In genomic region chr15:100340721-100341661, GRCh38 we compare ENCODE assay signal across 8 cellular contexts. TPM values are rescaled to one million over a fixed set of nuclear protein-coding genes. Genes with fewer than 3 reads are reported as not detected.
DNase-seq lines count a peak whose midpoint lies in the region; ATAC-seq lines count a peak whose summit lies in the region.

No MANE protein-coding gene starts in this region.

- peak; percentile 67 for DNase-seq in D341Med (ENCODE audit: low spot score)
- no peak for DNase-seq in activated naive CD4-positive, alpha-beta T cell treated with anti-CD3 and anti-CD28 coated beads for 36 hours
- DNase-seq in stimulated activated naive CD4-positive, alpha-beta T cell (lab: John Stamatoyannopoulos, UW): peak in 5 of 6 experiments; percentile 7 to 65 (median 43)
- no peak for DNase-seq in NCI-H446 treated with DMSO at 0.1 percent for 48 hours (lab: John Stamatoyannopoulos, UW)
- DNase-seq in MG63: no peak
- DNase-seq in T-helper 9 cell: no peak

- H3K36me3 ChIP-seq in iPS-20b (ENCODE audit: insufficient read depth, low read depth, low read length): no peaks in the 10 kb centered on the region
- H3K36me3 ChIP-seq in MG63: no peaks in the 10 kb centered on the region

- H3K27me3 Mint-ChIP-seq in activated naive CD4-positive, alpha-beta T cell treated with anti-CD3 and anti-CD28 coated beads for 36 hours (ENCODE audit: low read depth): no peaks in the 10 kb centered on the region

- H3K9me3 Mint-ChIP-seq in activated naive CD4-positive, alpha-beta T cell treated with anti-CD3 and anti-CD28 coated beads for 36 hours: no peaks in the 10 kb centered on the region

- no peaks in the 10 kb centered on the region for H3K36me3 Mint-ChIP-seq in activated naive CD4-positive, alpha-beta T cell treated with anti-CD3 and anti-CD28 coated beads for 36 hours (ENCODE audit: low read depth)

- H3K4me1 ChIP-seq in iPS-20b (ENCODE audit: insufficient read depth, low read length): peaks cover 7% of the 10 kb centered on the region

- peaks cover 10% of the 10 kb centered on the region for H3K4me1 Mint-ChIP-seq in activated naive CD4-positive, alpha-beta T cell treated with anti-CD3 and anti-CD28 coated beads for 36 hours (ENCODE audit: low read depth)

- peak overlapping the region; percentile 69 for H3K4me3 Mint-ChIP-seq in activated naive CD4-positive, alpha-beta T cell treated with anti-CD3 and anti-CD28 coated beads for 36 hours

- H3K27ac ChIP-seq in iPS-20b (ENCODE audit: low read length): no peak overlapping the region

- CTCF ChIA-PET in activated naive CD4-positive, alpha-beta T cell treated with anti-CD3 and anti-CD28 coated beads for 36 hours (lab: Charles Lee): interaction anchor here (0.5 to 6.4 kb wide), 5 partner anchors 9 to 584 kb away, joined by 3 to 96 read pairs (median 3); no protein-coding TSS in a partner anchor

- no peak overlapping the region for H3K27ac Mint-ChIP-seq in activated naive CD4-positive, alpha-beta T cell treated with anti-CD3 and anti-CD28 coated beads for 36 hours

- no peak overlapping the region for H3K9ac ChIP-seq in iPS-20b (ENCODE audit: low read depth, low read length)

- H3K9me3 ChIP-seq in iPS-20b (ENCODE audit: insufficient read depth, low read depth, low read length): no peaks in the 10 kb centered on the region
- H3K9me3 ChIP-seq in MG63: no peaks in the 10 kb centered on the region

- H3K27me3 ChIP-seq in iPS-20b (ENCODE audit: insufficient read depth, low read length) (peaks cover 64% of the 10 kb centered on the region), MG63 (peaks cover 6% of the 10 kb centered on the region; the same call in 1 of the 2 replicates)

- intact Hi-C loops in activated naive CD4-positive, alpha-beta T cell treated with anti-CD3 and anti-CD28 coated beads for 36 hours (cut with micrococcal nuclease): loop anchor here (5.0 kb wide), 1 partner anchor 1381 kb away; the partner anchor contains the start of gene TARS3

- peak overlapping the region; percentile 60; the same call in 1 of the 2 replicates for H3K4me3 ChIP-seq in iPS-20b (ENCODE audit: low read length)
- H3K4me3 ChIP-seq in MG63: no peak overlapping the region; the same call in 1 of the 2 replicates

- ATAC-seq in HG02870 (IDR thresholded peaks at IDR 0.05; ENCODE audit: unreplicated experiment): peak; percentile 12

RNA-seq across cellular contexts. Expression of gene ADAMTS17, which starts 0.8 kb away (rescaled TPM):
- 1 to 10 TPM in 1 of 2 experiments, under 1 TPM in 1; 0.81 to 1.0 TPM for total RNA-seq in activated naive CD4-positive, alpha-beta T cell treated with anti-CD3 and anti-CD28 coated beads for 36 hours
- 3.8 TPM in 1 of 2 replicates, not detected in the other for total RNA-seq in MG63 (2014; rRNA removed; shearing (Covaris generic); ENCODE audit: low replicate concordance)

Comparison
In these comparisons a context has a peak if more than half of its experiments do, and no peak if none do; other contexts are left out.
1. DNase-seq: peak in D341Med (single experiment) and stimulated activated naive CD4-positive, alpha-beta T cell (5 of 6); none in activated naive CD4-positive, alpha-beta T cell treated with anti-CD3 and anti-CD28 coated beads for 36 hours (single experiment), NCI-H446 treated with DMSO at 0.1 percent for 48 hours (single experiment), MG63 (single experiment) and T-helper 9 cell (single experiment).